Comparison of ENCODE assay signal across 19 cellular contexts in genomic region chr20:62128499-62128898, GRCh38. TPM values are rescaled to one million over a fixed set of nuclear protein-coding genes. Genes with fewer than 3 reads are reported as not detected.
DNase-seq lines count a peak whose midpoint lies in the region; ATAC-seq and TF ChIP-seq lines count a peak whose summit lies in the region.
"Had no signal": no experiment of that assay in that cellular context is flagged by ENCODE, and none has a peak within 500 bp of the region (broad histone marks: within the 10 kb centered on the region; RNA-seq: fewer than 3 reads in every experiment).

No MANE protein-coding gene starts in this region.

- H3K9me3 ChIP-seq in CD4-positive, alpha-beta T cell (ENCODE audit: control insufficient read depth, low read length), result no peaks in the 10 kb centered on the region
- H3K9me3 ChIP-seq: A549 had no signal

- peaks cover 50% of the 10 kb centered on the region for H3K4me1 Mint-ChIP-seq in activated naive CD4-positive, alpha-beta T cell treated with anti-CD3 and anti-CD28 coated beads, Interleukin-2, amount 50 U/mL, for 24 hours
- peaks cover 45% of the 10 kb centered on the region for H3K4me1 Mint-ChIP-seq in CD4-positive, alpha-beta T cell (ENCODE audit: low read depth)
- peaks cover 12% of the 10 kb centered on the region for H3K4me1 Mint-ChIP-seq in activated T-helper 17 cell treated with anti-CD3 and anti-CD28 coated beads, Interleukin-2, amount 50 U/mL, for 72 hours
- H3K4me1 Mint-ChIP-seq in stimulated activated effector memory CD8-positive, alpha-beta T cell treated with anti-CD3 and anti-CD28 coated beads, Interleukin-12 subunit alpha, Interleukin-12 subunit beta, amount 100 ng/mL, for 72 hours, result peaks cover 30% of the 10 kb centered on the region

- no peaks in the 10 kb centered on the region for H3K9me3 Mint-ChIP-seq in activated naive CD4-positive, alpha-beta T cell treated with anti-CD3 and anti-CD28 coated beads, Interleukin-2, amount 50 U/mL, for 24 hours
- no peaks in the 10 kb centered on the region for H3K9me3 Mint-ChIP-seq in activated naive CD4-positive, alpha-beta T cell treated with anti-CD3 and anti-CD28 coated beads, Interleukin-2, amount 50 U/mL, for 72 hours
- no peaks in the 10 kb centered on the region for H3K9me3 Mint-ChIP-seq in CD4-positive, alpha-beta T cell
- H3K9me3 Mint-ChIP-seq in activated T-helper 17 cell treated with anti-CD3 and anti-CD28 coated beads, Interleukin-2, amount 50 U/mL, for 72 hours, result no peaks in the 10 kb centered on the region
- no peaks in the 10 kb centered on the region for H3K9me3 Mint-ChIP-seq in stimulated activated effector memory CD8-positive, alpha-beta T cell treated with anti-CD3 and anti-CD28 coated beads, Interleukin-12 subunit alpha, Interleukin-12 subunit beta, amount 100 ng/mL, for 72 hours
- H3K9me3 Mint-ChIP-seq: HFFc6 had no signal

- no peaks in the 10 kb centered on the region for H3K27me3 ChIP-seq in CD4-positive, alpha-beta T cell (ENCODE audit: control insufficient read depth, insufficient read depth, low read length)

- H3K27me3 Mint-ChIP-seq in activated naive CD4-positive, alpha-beta T cell treated with anti-CD3 and anti-CD28 coated beads, Interleukin-2, amount 50 U/mL, for 24 hours, result no peaks in the 10 kb centered on the region
- no peaks in the 10 kb centered on the region for H3K27me3 Mint-ChIP-seq in CD4-positive, alpha-beta T cell
- H3K27me3 Mint-ChIP-seq in activated T-helper 17 cell treated with anti-CD3 and anti-CD28 coated beads, Interleukin-2, amount 50 U/mL, for 72 hours, result no peaks in the 10 kb centered on the region

- H3K27ac Mint-ChIP-seq in activated naive CD4-positive, alpha-beta T cell treated with anti-CD3 and anti-CD28 coated beads, Interleukin-2, amount 50 U/mL, for 24 hours, result peak overlapping the region; percentile 57
- H3K27ac Mint-ChIP-seq in activated naive CD4-positive, alpha-beta T cell treated with anti-CD3 and anti-CD28 coated beads, Interleukin-2, amount 50 U/mL, for 72 hours, result peak overlapping the region in 1 of 2 donors; percentile 72
- H3K27ac Mint-ChIP-seq in CD4-positive, alpha-beta T cell, result peak overlapping the region; percentile 27
- peak overlapping the region; percentile 2 for H3K27ac Mint-ChIP-seq in activated T-helper 17 cell treated with anti-CD3 and anti-CD28 coated beads, Interleukin-2, amount 50 U/mL, for 72 hours
- H3K27ac Mint-ChIP-seq in stimulated activated effector memory CD8-positive, alpha-beta T cell treated with anti-CD3 and anti-CD28 coated beads, Interleukin-12 subunit alpha, Interleukin-12 subunit beta, amount 100 ng/mL, for 72 hours, result peak overlapping the region; percentile 27
- H3K27ac Mint-ChIP-seq: HFFc6 had no signal

- CTCF ChIA-PET in CD4-positive, alpha-beta T cell (lab: Charles Lee), result no interaction called here

- no peak overlapping the region for H3K27ac ChIP-seq in CD4-positive, alpha-beta T cell (ENCODE audit: low read depth, low read length)
- H3K27ac ChIP-seq: A549 had no signal

- no peak overlapping the region for H3K4me3 Mint-ChIP-seq in activated naive CD4-positive, alpha-beta T cell treated with anti-CD3 and anti-CD28 coated beads, Interleukin-2, amount 50 U/mL, for 24 hours
- no peak overlapping the region for H3K4me3 Mint-ChIP-seq in CD4-positive, alpha-beta T cell
- H3K4me3 Mint-ChIP-seq in activated T-helper 17 cell treated with anti-CD3 and anti-CD28 coated beads, Interleukin-2, amount 50 U/mL, for 72 hours, result no peak overlapping the region
- no peak overlapping the region for H3K4me3 Mint-ChIP-seq in stimulated activated effector memory CD8-positive, alpha-beta T cell treated with anti-CD3 and anti-CD28 coated beads, Interleukin-12 subunit alpha, Interleukin-12 subunit beta, amount 100 ng/mL, for 72 hours
- H3K4me3 Mint-ChIP-seq: HFFc6 had no signal

- TF ChIP-seq CTCF in CD4-positive, alpha-beta T cell (IDR thresholded peaks at IDR 0.05), result no peak

- no peak for ATAC-seq in activated naive CD4-positive, alpha-beta T cell treated with anti-CD3 and anti-CD28 coated beads, Interleukin-2, amount 50 U/mL, for 72 hours
- no peak for ATAC-seq in CD4-positive, alpha-beta T cell (ENCODE audit: poor library complexity)
- ATAC-seq in activated T-helper 17 cell treated with anti-CD3 and anti-CD28 coated beads, Interleukin-2, amount 50 U/mL, for 72 hours (replicated peaks), result no peak
- ATAC-seq in stimulated activated effector memory CD8-positive, alpha-beta T cell treated with anti-CD3 and anti-CD28 coated beads, Interleukin-12 subunit alpha, Interleukin-12 subunit beta, amount 100 ng/mL, for 72 hours, result no peak
- ATAC-seq: A549, HepG2 had no signal

- DNase-seq in activated naive CD4-positive, alpha-beta T cell treated with anti-CD3 and anti-CD28 coated beads, Interleukin-2, amount 50 U/mL, for 72 hours (ENCODE audit: low spot score in 2 of 2), result no peak
- DNase-seq in CD4-positive, alpha-beta T cell, result no peak
- DNase-seq in stimulated activated effector memory CD8-positive, alpha-beta T cell treated with anti-CD3 and anti-CD28 coated beads, Interleukin-12 subunit alpha, Interleukin-12 subunit beta, amount 100 ng/mL, for 72 hours (ENCODE audit: low spot score in 2 of 2), result no peak
- no peak for DNase-seq in EL
- no peak for DNase-seq in iPS-NIHi7 (ENCODE audit: extremely low spot score)
- DNase-seq: DMS79; HFFc6; KBM-7; NCI-H1105; NCI-H2081; NCI-H2171 treated with DMSO at 0.1 percent for 48 hours; NCI-H446; NCI-H69; NK-92 treated with Interleukin-12 subunit alpha and Interleukin-12 subunit beta, amount 100 ng/mL, for 24 hours; SHP77 had no signal

- POLR2A ChIA-PET in CD4-positive, alpha-beta T cell (lab: Charles Lee), result interaction anchor here (1.0 kb wide), 1 partner anchor 62 kb away, joined by 3 read pairs; no protein-coding TSS in a partner anchor

- H3K36me3 Mint-ChIP-seq in activated naive CD4-positive, alpha-beta T cell treated with anti-CD3 and anti-CD28 coated beads, Interleukin-2, amount 50 U/mL, for 24 hours, result peaks cover 13% of the 10 kb centered on the region
- H3K36me3 Mint-ChIP-seq in activated naive CD4-positive, alpha-beta T cell treated with anti-CD3 and anti-CD28 coated beads, Interleukin-2, amount 50 U/mL, for 72 hours, result peaks cover 25 to 35% of the 10 kb centered on the region in 2 donors
- H3K36me3 Mint-ChIP-seq in CD4-positive, alpha-beta T cell (ENCODE audit: low read depth), result peaks cover 94% of the 10 kb centered on the region
- H3K36me3 Mint-ChIP-seq in activated T-helper 17 cell treated with anti-CD3 and anti-CD28 coated beads, Interleukin-2, amount 50 U/mL, for 72 hours (ENCODE audit: low read depth), result peaks cover 96% of the 10 kb centered on the region
- H3K36me3 Mint-ChIP-seq in stimulated activated effector memory CD8-positive, alpha-beta T cell treated with anti-CD3 and anti-CD28 coated beads, Interleukin-12 subunit alpha, Interleukin-12 subunit beta, amount 100 ng/mL, for 72 hours, result peaks cover 91% of the 10 kb centered on the region

- intact Hi-C loops in CD4-positive, alpha-beta T cell (cut with DNase I, micrococcal nuclease), result no loop called here

RNA-seq across cellular contexts. Expression of gene LSM14B, which starts 6.2 kb away (rescaled TPM):
- 10 to 100 TPM; 34.3 to 35.6 TPM for total RNA-seq in activated naive CD4-positive, alpha-beta T cell treated with anti-CD3 and anti-CD28 coated beads, Interleukin-2, amount 50 U/mL, for 72 hours
- total RNA-seq in CD4-positive, alpha-beta T cell, result 10 to 100 TPM; 34.5 to 35.7 TPM
- total RNA-seq in activated T-helper 17 cell treated with anti-CD3 and anti-CD28 coated beads, Interleukin-2, amount 50 U/mL, for 72 hours, result 10 to 100 TPM; 25.1 to 29.8 TPM

RNA-seq across cellular contexts. Expression of gene PSMA7, which starts 14.7 kb away (rescaled TPM):
- total RNA-seq in activated naive CD4-positive, alpha-beta T cell treated with anti-CD3 and anti-CD28 coated beads, Interleukin-2, amount 50 U/mL, for 72 hours, result 100 to 1,000 TPM; 253 to 333 TPM
- total RNA-seq in CD4-positive, alpha-beta T cell, result 100 to 1,000 TPM; 150 to 158 TPM
- 100 to 1,000 TPM; 161 to 334 TPM for total RNA-seq in activated T-helper 17 cell treated with anti-CD3 and anti-CD28 coated beads, Interleukin-2, amount 50 U/mL, for 72 hours

RNA-seq across cellular contexts. Expression of gene SS18L1, which starts 15.1 kb away (rescaled TPM):
- total RNA-seq in activated naive CD4-positive, alpha-beta T cell treated with anti-CD3 and anti-CD28 coated beads, Interleukin-2, amount 50 U/mL, for 72 hours, result 10 to 100 TPM; 21.7 to 52.4 TPM
- total RNA-seq in CD4-positive, alpha-beta T cell, result 10 to 100 TPM; 12.8 to 13.4 TPM
- total RNA-seq in activated T-helper 17 cell treated with anti-CD3 and anti-CD28 coated beads, Interleukin-2, amount 50 U/mL, for 72 hours, result 10 to 100 TPM; 16.5 to 17.9 TPM

RNA-seq across cellular contexts. Expression of gene MTG2, which starts 54.3 kb away (rescaled TPM):
- 10 to 100 TPM; 33.9 to 39.5 TPM for total RNA-seq in activated naive CD4-positive, alpha-beta T cell treated with anti-CD3 and anti-CD28 coated beads, Interleukin-2, amount 50 U/mL, for 72 hours
- total RNA-seq in CD4-positive, alpha-beta T cell, result 1 to 10 TPM; 9.5 to 9.9 TPM
- 10 to 100 TPM; 19.7 to 40.2 TPM for total RNA-seq in activated T-helper 17 cell treated with anti-CD3 and anti-CD28 coated beads, Interleukin-2, amount 50 U/mL, for 72 hours
